ENCODE assay signal across 22 cellular contexts in the genomic region with DNA sequence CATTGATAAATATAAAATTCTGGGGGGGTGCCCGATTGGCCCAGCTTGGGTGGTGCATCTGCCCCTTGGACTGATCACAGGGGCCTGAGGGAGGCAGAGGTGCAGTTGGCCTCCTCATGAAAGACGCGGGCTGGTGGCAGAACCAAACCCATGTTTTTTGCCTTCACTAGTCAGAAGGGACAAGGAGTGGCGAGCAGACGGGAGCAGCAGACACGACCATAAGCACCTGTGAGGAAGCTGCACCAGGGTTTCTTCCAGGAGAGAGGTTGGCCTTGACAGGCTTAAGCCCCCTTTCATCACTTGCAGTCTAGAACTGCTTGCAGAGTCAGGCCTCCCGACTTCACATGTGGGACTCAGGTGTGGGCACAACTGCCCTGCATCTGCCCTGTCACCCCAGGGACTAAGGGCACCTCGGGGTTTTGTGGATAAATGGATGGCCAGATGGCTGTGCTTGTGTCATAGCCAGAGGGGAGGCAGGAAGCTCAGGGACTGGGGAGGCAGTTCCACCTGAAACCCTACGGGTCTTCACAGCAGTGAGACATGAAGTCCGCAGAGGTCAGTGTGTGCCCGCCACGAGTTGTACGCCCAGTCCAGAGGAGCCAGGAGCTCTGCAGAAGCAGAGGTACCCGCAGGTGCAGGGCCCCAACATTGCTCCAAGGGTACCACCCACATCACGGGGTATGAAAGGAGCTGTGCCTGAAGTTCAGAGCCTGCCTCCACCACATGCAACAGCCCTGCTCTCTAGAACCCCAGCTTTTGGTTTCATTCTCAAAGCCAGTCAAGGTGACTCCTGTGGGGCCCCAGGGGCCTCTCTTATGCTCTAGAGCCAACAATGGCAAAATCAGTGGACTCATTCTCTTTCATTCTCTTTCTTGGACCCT. TPM values are rescaled to one million over a fixed set of nuclear protein-coding genes. Genes with fewer than 3 reads are reported as not detected.
DNase-seq lines count a peak whose midpoint lies in the region; ATAC-seq and TF ChIP-seq lines count a peak whose summit lies in the region.
"Had no signal": no experiment of that assay in that cellular context is flagged by ENCODE, and none has a peak within 500 bp of the region (broad histone marks: within the 10 kb centered on the region; RNA-seq: fewer than 3 reads in every experiment).

No MANE protein-coding gene starts in this region.

- no peak overlapping the region for H2BK120ac ChIP-seq in neuronal stem cell (ENCODE audit: low read depth, low read length)

- ATAC-seq in GM18511 (IDR thresholded peaks at IDR 0.05; ENCODE audit: unreplicated experiment) = peak; percentile 51
- ATAC-seq: K562 had no signal

- H3K9me3 Mint-ChIP-seq in HFFc6 = no peaks in the 10 kb centered on the region
- H3K9me3 Mint-ChIP-seq: CD8-positive, alpha-beta memory T cell had no signal

- no peak overlapping the region for H3K4ac ChIP-seq in neuronal stem cell (ENCODE audit: low read length)

- H2AFZ ChIP-seq in MM.1S (ENCODE audit: low read length) = peak overlapping the region; percentile 43
- H2AFZ ChIP-seq in neuronal stem cell (ENCODE audit: low read length) = no peak overlapping the region
- H2AFZ ChIP-seq in PC-9 = no peak overlapping the region
- H2AFZ ChIP-seq: GM23248 had no signal

- H2BK15ac ChIP-seq in neuronal stem cell (ENCODE audit: low read length) = no peak overlapping the region

- CTCF ChIA-PET in PC-9 (lab: Charles Lee) = no interaction called here

- H3K27me3 ChIP-seq in MM.1S (replicated peaks; ENCODE audit: insufficient read depth, low read length) (no peaks in the 10 kb centered on the region), neuronal stem cell (ENCODE audit: control insufficient read depth in 3 of 3, insufficient read depth in 3 of 3, low read depth in 1 of 3, low read length in 3 of 3) (peaks cover 0 to 53% (median 0%) of the 10 kb centered on the region in 3 experiments), colonic mucosa (no peaks in the 10 kb centered on the region), PC-9 (ENCODE audit: insufficient read depth, low read depth) (peaks cover 83% of the 10 kb centered on the region)

- H3K27ac ChIP-seq in MM.1S (ENCODE audit: low read length) (no peak overlapping the region), neuronal stem cell (replicated peaks; ENCODE audit: low read length) (no peak overlapping the region), colonic mucosa (no peak overlapping the region), PC-9 (no peak overlapping the region)
- H3K27ac ChIP-seq: GM23248, SK-N-MC had no signal

- DNase-seq in GM12865 (ENCODE audit: low read depth) (peak; percentile 37), MM.1S (peak; percentile 61), neuronal stem cell (ENCODE audit: low spot score) (no peak), colonic mucosa (no peak), PC-9 (no peak), HFFc6 (no peak)
- DNase-seq: ACHN; C1 segment of cervical spinal cord; CD8-positive, alpha-beta memory T cell; DMS79; GM23248; NCI-H1105; NCI-H1694; NCI-H2081 treated with DMSO at 0.1 percent for 48 hours; NCI-H446 treated with DMSO at 0.1 percent for 48 hours; NCI-H69; NK-92 treated with Interleukin-12 subunit alpha and Interleukin-12 subunit beta, amount 100 ng/mL, for 24 hours; SHP77 had no signal

- no peak overlapping the region for H3K9ac ChIP-seq in MM.1S (ENCODE audit: low read length)
- no peak overlapping the region for H3K9ac ChIP-seq in neuronal stem cell (ENCODE audit: low read depth, low read length, poor library complexity)
- no peak overlapping the region for H3K9ac ChIP-seq in colonic mucosa (ENCODE audit: low read depth in 2 of 2, low read length in 2 of 2)
- H3K9ac ChIP-seq: GM23248 had no signal

- intact Hi-C loops in colonic mucosa (cut with DNase I) (no loop called here), PC-9 (cut with micrococcal nuclease; ENCODE audit: unreplicated experiment) (no loop called here)

- no peaks in the 10 kb centered on the region for H4K20me1 ChIP-seq in MM.1S (ENCODE audit: insufficient read depth, low read length)
- H4K20me1 ChIP-seq in PC-9 (ENCODE audit: insufficient read depth) = no peaks in the 10 kb centered on the region

- H3K9me3 ChIP-seq in MM.1S (replicated peaks; ENCODE audit: insufficient read depth, low read length) (no peaks in the 10 kb centered on the region), neuronal stem cell (replicated peaks in 1 of 2; ENCODE audit: control insufficient read depth in 2 of 2, insufficient read depth in 1 of 2, low read depth in 1 of 2, low read length in 2 of 2) (no peaks in the 10 kb centered on the region), colonic mucosa (no peaks in the 10 kb centered on the region), PC-9 (ENCODE audit: insufficient read depth, low read depth) (no peaks in the 10 kb centered on the region)
- H3K9me3 ChIP-seq: HAP-1 had no signal

- peak overlapping the region; percentile 54 for H2BK5ac ChIP-seq in neuronal stem cell (ENCODE audit: low read length)

- H4K91ac ChIP-seq in neuronal stem cell (ENCODE audit: low read depth, low read length, poor library complexity) = no peak overlapping the region

- H3K79me2 ChIP-seq in MM.1S (ENCODE audit: low read length) = no peaks in the 10 kb centered on the region
- H3K79me2 ChIP-seq in PC-9 (ENCODE audit: low read depth) = no peaks in the 10 kb centered on the region

- no peaks in the 10 kb centered on the region for H3K9me2 ChIP-seq in MM.1S (replicated peaks; ENCODE audit: insufficient read depth, low read length)
- no peaks in the 10 kb centered on the region for H3K9me2 ChIP-seq in PC-9 (ENCODE audit: insufficient read depth)

- TF ChIP-seq CTCF in GM12865 (IDR thresholded peaks at IDR 0.05; ENCODE audit: insufficient read depth, low read depth, low read length, missing control alignments) (no peak), MM.1S (IDR thresholded peaks at IDR 0.05; ENCODE audit: low read length) (no peak), colonic mucosa (IDR thresholded peaks at IDR 0.05) (no peak), PC-9 (conservative IDR thresholded peaks at IDR 0.05) (no peak), HFFc6 (IDR thresholded peaks at IDR 0.05) (no peak)

- H3K36me3 Mint-ChIP-seq in HFFc6 (ENCODE audit: low read depth) = no peaks in the 10 kb centered on the region
- H3K36me3 Mint-ChIP-seq: CD8-positive, alpha-beta memory T cell had no signal

- H3K27me3 Mint-ChIP-seq in HFFc6 (ENCODE audit: insufficient read depth) = peaks cover 23% of the 10 kb centered on the region

- H3K4me1 ChIP-seq in MM.1S (ENCODE audit: low read length) (peaks cover 13% of the 10 kb centered on the region; the same call in 1 of the 2 replicates), neuronal stem cell (ENCODE audit: control insufficient read depth in 2 of 2, insufficient read depth in 1 of 2, low read depth in 1 of 2, low read length in 2 of 2) (no peaks in the 10 kb centered on the region), colonic mucosa (no peaks in the 10 kb centered on the region), PC-9 (replicated peaks; ENCODE audit: insufficient read depth) (no peaks in the 10 kb centered on the region)
- H3K4me1 ChIP-seq: HAP-1 had no signal

- H3K36me3 ChIP-seq in MM.1S (replicated peaks; ENCODE audit: insufficient read depth, low read length) (no peaks in the 10 kb centered on the region), neuronal stem cell (replicated peaks in 1 of 2; ENCODE audit: control insufficient read depth in 2 of 2, insufficient read depth in 2 of 2, low read length in 2 of 2) (no peaks in the 10 kb centered on the region), colonic mucosa (no peaks in the 10 kb centered on the region), PC-9 (ENCODE audit: low read depth) (no peaks in the 10 kb centered on the region)
- H3K36me3 ChIP-seq: HAP-1 had no signal

- H3K4me3 Mint-ChIP-seq in HFFc6 = no peak overlapping the region
- H3K4me3 Mint-ChIP-seq: CD8-positive, alpha-beta memory T cell had no signal

- H3K4me3 ChIP-seq in GM12865 (ENCODE audit: low read depth, low read length) = no peak overlapping the region
- H3K4me3 ChIP-seq in MM.1S (ENCODE audit: low read length) = no peak overlapping the region
- H3K4me3 ChIP-seq in neuronal stem cell (ENCODE audit: low read length in 2 of 2) = no peak overlapping the region
- H3K4me3 ChIP-seq in colonic mucosa = no peak overlapping the region
- H3K4me3 ChIP-seq in PC-9 = no peak overlapping the region
- H3K4me3 ChIP-seq: GM23248, HAP-1, K562, SK-N-MC had no signal

- no CpG with 5 or more reads among the region's 15 CpGs for WGBS in neuronal stem cell (ENCODE audit: extremely low coverage in 2 of 2, insufficient read length in 2 of 2, insufficient replicate concordance in 1 of 2), 2 donors

- POLR2A ChIA-PET in PC-9 (lab: Charles Lee; ENCODE audit: unreplicated experiment) = interaction anchor here (0.7 kb wide), 1 partner anchor 92 kb away, joined by 7 read pairs; no protein-coding TSS in a partner anchor

- no peaks in the 10 kb centered on the region for H3K4me1 Mint-ChIP-seq in HFFc6 (ENCODE audit: low read depth)
- H3K4me1 Mint-ChIP-seq: CD8-positive, alpha-beta memory T cell had no signal

- BruUV-seq in PC-9 (replicated peaks; lab: Mats Ljungman, UMichigan) = no TSS peak

- no peaks in the 10 kb centered on the region for H3F3A ChIP-seq in MM.1S (ENCODE audit: insufficient read depth, low read length)
- H3F3A ChIP-seq in PC-9 (ENCODE audit: insufficient read depth, low read depth) = no peaks in the 10 kb centered on the region

- no peak overlapping the region for H3K27ac Mint-ChIP-seq in HFFc6
- H3K27ac Mint-ChIP-seq: CD8-positive, alpha-beta memory T cell had no signal

- H3K18ac ChIP-seq in neuronal stem cell (ENCODE audit: low read length) = no peak overlapping the region

- H2AK5ac ChIP-seq in neuronal stem cell (ENCODE audit: low read depth, low read length) = no peak overlapping the region

- no peaks in the 10 kb centered on the region for H3K79me1 ChIP-seq in neuronal stem cell (ENCODE audit: low read depth, low read length)

- peak overlapping the region; percentile 30 for H3K23ac ChIP-seq in neuronal stem cell (ENCODE audit: low read depth, low read length, poor library complexity)

- H4K8ac ChIP-seq in neuronal stem cell (ENCODE audit: low read depth, low read length) = no peak overlapping the region

- no peak overlapping the region for H2BK12ac ChIP-seq in neuronal stem cell (ENCODE audit: low read length)

- peak overlapping the region; percentile 25 for H3K4me2 ChIP-seq in MM.1S (ENCODE audit: low read depth, low read length)
- no peak overlapping the region for H3K4me2 ChIP-seq in neuronal stem cell (ENCODE audit: insufficient read depth, low read length, poor library complexity, severe bottlenecking)
- no peak overlapping the region for H3K4me2 ChIP-seq in PC-9

- peak overlapping the region; percentile 63 for H3K14ac ChIP-seq in neuronal stem cell (ENCODE audit: low read length)

RNA-seq across cellular contexts. Expression of a gene that starts 18.2 kb away (rescaled TPM):
- 7.1 TPM for polyA plus RNA-seq in neuronal stem cell (2013, experiment 1 of 2)
- 7.3 TPM for polyA plus RNA-seq in neuronal stem cell (2013, experiment 2 of 2)
- total RNA-seq in colonic mucosa (10 to 100 TPM; 23.4 to 31.5 TPM), PC-9 (2021) (not detected in 2 replicates)
- total RNA-seq in HFFc6 (2021; fragmentation: NEBNext Ultra II Directional; extraction: Animal tissue kit (Norgen Biotek cat#: 25700)) = not detected
- total RNA-seq: CD8-positive, alpha-beta memory T cell; GM23248 had no signal
- polyA plus RNA-seq: CD8-positive, alpha-beta memory T cell; GM23248 had no signal

Comparison
In these comparisons a context has a peak if more than half of its experiments do, and no peak if none do; other contexts are left out.
1. DNase-seq: peak in GM12865 (single experiment) and MM.1S (single experiment); none in neuronal stem cell (single experiment), colonic mucosa (single experiment), PC-9 (0 of 2) and HFFc6 (single experiment).
2. RNA of a gene that starts 18.2 kb away (total RNA-seq): 23.4 to 31.5 TPM in colonic mucosa; not detected in PC-9 and not detected in HFFc6; every median in the first group is over 10 times any median in the second.